Comparison of ENCODE assay signal across 7 cellular contexts in the genomic region with DNA sequence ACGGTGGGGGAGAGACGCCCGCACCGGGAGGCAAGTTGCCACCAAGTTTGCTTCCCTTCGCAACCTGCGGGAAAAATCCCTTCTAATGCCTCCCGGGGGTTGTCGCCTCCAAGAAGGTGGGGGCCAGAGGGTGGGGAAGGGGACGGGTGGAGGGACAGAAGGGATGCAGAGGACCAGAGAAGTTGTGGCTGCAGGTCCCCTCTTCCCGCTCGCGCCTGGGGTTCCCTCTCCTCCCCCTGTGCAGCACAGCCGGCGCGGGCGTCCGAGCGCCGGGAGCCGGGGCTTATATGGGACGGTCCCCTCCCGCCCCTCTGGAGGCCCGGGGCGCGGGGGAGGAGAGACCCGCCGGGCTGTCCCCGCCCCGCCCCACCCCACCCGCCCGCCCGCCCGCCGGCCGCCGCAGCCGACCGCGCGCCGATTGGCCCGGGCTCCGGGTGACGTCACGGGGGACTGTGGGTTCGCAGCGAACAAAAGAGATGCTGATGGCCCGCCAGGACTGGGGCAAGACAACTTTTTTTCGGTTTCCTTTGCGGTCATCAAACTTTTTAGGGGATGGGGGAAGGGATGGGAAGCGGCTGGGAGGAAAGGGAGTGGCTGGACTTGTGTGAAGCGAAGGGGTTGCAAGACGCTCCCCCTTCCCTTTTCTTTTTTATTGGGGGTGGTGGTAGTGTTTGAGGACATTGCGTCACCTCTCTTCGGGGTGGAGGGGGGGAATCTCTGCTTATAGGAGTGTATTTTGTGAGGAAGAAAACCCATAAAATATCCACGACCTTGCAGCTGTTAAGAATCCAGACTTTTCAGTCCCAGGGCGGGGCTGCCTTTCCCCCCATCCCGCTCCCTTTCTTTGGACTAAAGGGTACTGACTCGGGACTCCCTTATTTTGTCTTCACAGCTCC. TPM values are rescaled to one million over a fixed set of nuclear protein-coding genes. Genes with fewer than 3 reads are reported as not detected.
A peak's percentile ranks its signal among the peaks of the same experiment; 100 is the strongest.
DNase-seq lines count a peak whose midpoint lies in the region; ATAC-seq and FAIRE-seq lines count a peak whose summit lies in the region.

A gene (minus strand): TSS at position 260 of the 896 bp plus-strand sequence. CDS start 266 bp downstream, outside the sequence.

- no peaks in the 10 kb centered on the region for H3K9me3 ChIP-seq in endocrine pancreas (ENCODE audit: control insufficient read depth, low read length)

- H3K4me1 ChIP-seq in endocrine pancreas (ENCODE audit: control insufficient read depth, insufficient read depth, low read length) = no peaks in the 10 kb centered on the region

- FAIRE-seq in GM18507 (lab: Jason Lieb, UNC) = no peak

- peak within 1 kb of the TSS; percentile 35 for H3K4me3 ChIP-seq in endocrine pancreas (ENCODE audit: control insufficient read depth, insufficient read depth, low read length)

- no peaks in the 10 kb centered on the region for H3K27me3 ChIP-seq in endocrine pancreas (ENCODE audit: control insufficient read depth, insufficient read depth, low read length)

- H3K36me3 ChIP-seq in endocrine pancreas (ENCODE audit: control insufficient read depth, insufficient read depth, low read length) = no peaks in the 10 kb centered on the region

- H3K9ac ChIP-seq in endocrine pancreas (ENCODE audit: control insufficient read depth, insufficient read depth, low read length) = peak within 1 kb of the TSS; percentile 51

- ATAC-seq in HG02840 (IDR thresholded peaks at IDR 0.05; ENCODE audit: low FRiP score, unreplicated experiment) = peak; percentile 69

- DNase-seq in GM18507 (ENCODE audit: extremely low spot score, insufficient read length, low read depth) (peak; percentile 28), NCI-H2227 treated with DMSO at 0.1 percent for 48 hours (lab: John Stamatoyannopoulos, UW) (peak; percentile 58), lung microvascular endothelial cell (ENCODE audit: low read depth in 2 of 2) (peak; percentile 96 to 99)
- DNase-seq in activated CD8-positive, alpha-beta memory T cell treated with anti-CD3 and anti-CD28 coated beads for 48 hours (ENCODE audit: low read depth in 2 of 3, low spot score in 2 of 3) = peak; percentile 31 to 39 (median 37)
- DNase-seq in stimulated activated CD8-positive, alpha-beta memory T cell treated with anti-CD3 and anti-CD28 coated beads, Interleukin-12 subunit alpha, Interleukin-12 subunit beta, amount 100 ng/mL, for 1 hour (ENCODE audit: low read depth) = peak; percentile 25

RNA-seq across cellular contexts. Expression of the gene that starts here (rescaled TPM):
- total RNA-seq in lung microvascular endothelial cell = 305 and 470 TPM in 2 replicates

Comparison
In these comparisons a context has a peak if more than half of its experiments do, and no peak if none do; other contexts are left out.
1. Peak in every context shown above with its lines: DNase-seq, ATAC-seq and H3K4me3 ChIP-seq.
2. DNase-seq: peak in every context shown above with its lines; median percentile 98 in lung microvascular endothelial cell; 58 in NCI-H2227 treated with DMSO at 0.1 percent for 48 hours; 37 in activated CD8-positive, alpha-beta memory T cell treated with anti-CD3 and anti-CD28 coated beads for 48 hours; 28 in GM18507; 25 in stimulated activated CD8-positive, alpha-beta memory T cell treated with anti-CD3 and anti-CD28 coated beads, Interleukin-12 subunit alpha, Interleukin-12 subunit beta, amount 100 ng/mL, for 1 hour.